Comparison of ENCODE assay signal across 8 cellular contexts in genomic region chr11:575996-576756, GRCh38. TPM values are rescaled to one million over a fixed set of nuclear protein-coding genes. Genes with fewer than 3 reads are reported as not detected.
DNase-seq lines count a peak whose midpoint lies in the region; ATAC-seq and TF ChIP-seq lines count a peak whose summit lies in the region.

PHRF1 (plus strand) TSS chr11:576470; CDS start chr11:581513, 5,043 bp downstream.

- H3K4me2 ChIP-seq in BLaER1 = peak within 1 kb of the TSS; percentile 100

- peaks cover 7% of the 10 kb centered on the region for H3K36me3 Mint-ChIP-seq in activated CD4-positive, alpha-beta T cell treated with anti-CD3 and anti-CD28 coated beads, Interleukin-2, amount 10 ng/mL, durations not matched to agents 24 days and 14 days (ENCODE audit: low read depth)

- no peaks in the 10 kb centered on the region for H3K9me3 Mint-ChIP-seq in activated CD4-positive, alpha-beta T cell treated with anti-CD3 and anti-CD28 coated beads, Interleukin-2, amount 10 ng/mL, durations not matched to agents 24 days and 14 days

- H3K27ac ChIP-seq in BLaER1 = peak within 1 kb of the TSS; percentile 100
- peak within 1 kb of the TSS; percentile 77 for H3K27ac ChIP-seq in colonic mucosa

- peaks cover 4% of the 10 kb centered on the region for H3K27me3 Mint-ChIP-seq in activated CD4-positive, alpha-beta T cell treated with anti-CD3 and anti-CD28 coated beads, Interleukin-2, amount 10 ng/mL, durations not matched to agents 24 days and 14 days

- peak within 1 kb of the TSS; percentile 87 for H3K4me3 Mint-ChIP-seq in activated CD4-positive, alpha-beta T cell treated with anti-CD3 and anti-CD28 coated beads, Interleukin-2, amount 10 ng/mL, durations not matched to agents 24 days and 14 days

- H3K9me3 ChIP-seq in BLaER1 = no peaks in the 10 kb centered on the region
- H3K9me3 ChIP-seq in colonic mucosa = no peaks in the 10 kb centered on the region

- H3K27me3 ChIP-seq in BLaER1 (peaks cover 16% of the 10 kb centered on the region), colonic mucosa (no peaks in the 10 kb centered on the region)

- peak within 1 kb of the TSS; percentile 96 for H3K27ac Mint-ChIP-seq in activated CD4-positive, alpha-beta T cell treated with anti-CD3 and anti-CD28 coated beads, Interleukin-2, amount 10 ng/mL, durations not matched to agents 24 days and 14 days

- intact Hi-C loops in activated CD4-positive, alpha-beta T cell treated with anti-CD3 and anti-CD28 coated beads, Interleukin-2, amount 10 ng/mL, durations not matched to agents 24 days and 14 days (cut with micrococcal nuclease) = loop anchor here (1.0 to 5.0 kb wide), 8 partner anchors 8 to 221 kb away; partner anchors contain the start of genes DEAF1, IRF7, LMNTD2 and RASSF7
- intact Hi-C loops in colonic mucosa (cut with DNase I) = loop anchor here (5.0 kb wide), 1 partner anchor 41 kb away; the partner anchor contains the start of gene IRF7

- ATAC-seq in GM19328 (IDR thresholded peaks at IDR 0.05; ENCODE audit: unreplicated experiment) (peak; percentile 90), HG03469 (IDR thresholded peaks at IDR 0.05; ENCODE audit: unreplicated experiment) (peak; percentile 47)

- DNase-seq in NCI-H526 treated with DMSO at 0.1 percent for 48 hours (lab: John Stamatoyannopoulos, UW) (peak; percentile 97), colonic mucosa (peak; percentile 95), left kidney (ENCODE audit: low read depth, low spot score) (peak; percentile 97)
- peak; percentile 98 for DNase-seq in activated CD4-positive, alpha-beta T cell treated with anti-CD3 and anti-CD28 coated beads, Interleukin-2, amount 10 ng/mL, durations not matched to agents 24 days and 14 days
- peak; percentile 95 for DNase-seq in stimulated activated CD4-positive, alpha-beta T cell treated with anti-CD3 and anti-CD28 coated beads, Interleukin-1b, Interleukin-23, amount 100 ng/mL, for 48 hours

- H3K9ac ChIP-seq in BLaER1 (peak within 1 kb of the TSS; percentile 100), colonic mucosa (ENCODE audit: low read depth in 2 of 2, low read length in 2 of 2) (peak within 1 kb of the TSS; percentile 62 to 92)

- peaks cover 53% of the 10 kb centered on the region for H3K4me1 ChIP-seq in BLaER1
- H3K4me1 ChIP-seq in colonic mucosa = peaks cover 16% of the 10 kb centered on the region

- peaks cover 34% of the 10 kb centered on the region for H3K4me1 Mint-ChIP-seq in activated CD4-positive, alpha-beta T cell treated with anti-CD3 and anti-CD28 coated beads, Interleukin-2, amount 10 ng/mL, durations not matched to agents 24 days and 14 days

- no peak for TF ChIP-seq CTCF in colonic mucosa (IDR thresholded peaks at IDR 0.05)

- peaks cover 29% of the 10 kb centered on the region for H3K36me3 ChIP-seq in BLaER1
- H3K36me3 ChIP-seq in colonic mucosa = no peaks in the 10 kb centered on the region

- peak within 1 kb of the TSS; percentile 86 for H3K4me3 ChIP-seq in BLaER1
- H3K4me3 ChIP-seq in colonic mucosa = peak within 1 kb of the TSS; percentile 78

- H4K20me1 ChIP-seq in BLaER1 = peaks cover 54% of the 10 kb centered on the region

RNA-seq across cellular contexts. Expression of gene PHRF1, which starts in this region (rescaled TPM):
- total RNA-seq in activated CD4-positive, alpha-beta T cell treated with anti-CD3 and anti-CD28 coated beads, Interleukin-2, amount 10 ng/mL, durations not matched to agents 24 days and 14 days = 54.8 and 57.4 TPM in 2 replicates
- total RNA-seq in colonic mucosa = 10 to 100 TPM; 29.4 to 41.9 TPM

Comparison
In these comparisons a context has a peak if more than half of its experiments do, and no peak if none do; other contexts are left out.
1. Peak in every context shown above with its lines: DNase-seq, ATAC-seq, H3K4me3 ChIP-seq and H3K27ac ChIP-seq.